28 cellular contexts compared by ENCODE assay signal in genomic region chr2:22579341-22579740, GRCh38.
"Had no signal": no experiment of that assay in that cellular context is flagged by ENCODE, and none has a peak within 500 bp of the region (broad histone marks: within the 10 kb centered on the region; RNA-seq: fewer than 3 reads in every experiment).

No MANE protein-coding gene starts in this region.

- H3K4me3 ChIP-seq: PC-9, SK-N-MC had no signal

- H3K4me1 Mint-ChIP-seq: activated naive CD4-positive, alpha-beta T cell treated with anti-CD3 and anti-CD28 coated beads, Interleukin-2, amount 10 ng/mL, durations not matched to agents 7 days and 5 days; activated naive CD8-positive, alpha-beta T cell treated with anti-CD3 and anti-CD28 coated beads, Interleukin-2, amount 50 U/mL, for 24 hours had no signal

- H3K27ac Mint-ChIP-seq: activated CD4-positive, alpha-beta memory T cell treated with anti-CD3 and anti-CD28 coated beads for 36 hours; activated naive CD4-positive, alpha-beta T cell treated with anti-CD3 and anti-CD28 coated beads, Interleukin-2, amount 10 ng/mL, durations not matched to agents 7 days and 5 days; activated naive CD8-positive, alpha-beta T cell; activated naive CD8-positive, alpha-beta T cell treated with anti-CD3 and anti-CD28 coated beads, Interleukin-2, amount 50 U/mL, for 24 hours; brain had no signal

- DNase-seq: activated CD4-positive, alpha-beta memory T cell treated with anti-CD3 and anti-CD28 coated beads for 36 hours; activated CD4-positive, alpha-beta T cell treated with anti-CD3 and anti-CD28 coated beads for 4 hours; activated CD4-positive, alpha-beta T cell treated with anti-CD3 and anti-CD28 coated beads, Interleukin-2, amount 50 U/mL, for 1 hour; activated CD8-positive, alpha-beta memory T cell treated with anti-CD3 and anti-CD28 coated beads, Interleukin-2, amount 50 U/mL, for 4 hours; activated effector memory CD4-positive, alpha-beta T cell treated with Interleukin-2 at 50 U/mL for 16 hours; activated naive CD4-positive, alpha-beta T cell treated with anti-CD3 and anti-CD28 coated beads, Interleukin-2, amount 10 ng/mL, durations not matched to agents 7 days and 5 days; activated naive CD8-positive, alpha-beta T cell treated with anti-CD3 and anti-CD28 coated beads, Interleukin-2, amount 50 U/mL, for 24 hours; activated T-cell treated with anti-CD3 and anti-CD28 coated beads, Interleukin-2, amount 50 U/mL, for 48 hours; caudate nucleus; Kasumi-1; KG1; MM.1S; NCI-H1092 treated with DMSO at 0.1 percent for 48 hours; NCI-H1417; NCI-H146; NCI-H187; NCI-H2081; NCI-H2171 treated with DMSO at 0.1 percent for 48 hours; NCI-H226; NCI-H446 treated with DMSO at 0.1 percent for 48 hours; NCI-H69; PC-9; Right ventricle myocardium superior; T1000 had no signal

- ATAC-seq: activated CD4-positive, CD25-positive, alpha-beta regulatory T cell treated with anti-CD3 and anti-CD28 coated beads, Interleukin-2, amount 50 U/mL, for 24 hours; activated naive CD8-positive, alpha-beta T cell treated with anti-CD3 and anti-CD28 coated beads, Interleukin-2, amount 50 U/mL, for 24 hours had no signal

- H3K36me3 Mint-ChIP-seq: activated CD4-positive, alpha-beta memory T cell treated with anti-CD3 and anti-CD28 coated beads for 36 hours; activated naive CD8-positive, alpha-beta T cell had no signal

- H3K27ac ChIP-seq: PC-9, SK-N-MC had no signal

- H3K4me3 Mint-ChIP-seq: activated CD4-positive, alpha-beta memory T cell treated with anti-CD3 and anti-CD28 coated beads for 36 hours; activated naive CD4-positive, alpha-beta T cell treated with anti-CD3 and anti-CD28 coated beads, Interleukin-2, amount 10 ng/mL, durations not matched to agents 7 days and 5 days; activated naive CD8-positive, alpha-beta T cell; activated naive CD8-positive, alpha-beta T cell treated with anti-CD3 and anti-CD28 coated beads, Interleukin-2, amount 50 U/mL, for 24 hours; brain had no signal

- H3K27me3 Mint-ChIP-seq: activated CD4-positive, alpha-beta memory T cell treated with anti-CD3 and anti-CD28 coated beads for 36 hours; activated naive CD4-positive, alpha-beta T cell treated with anti-CD3 and anti-CD28 coated beads, Interleukin-2, amount 10 ng/mL, durations not matched to agents 7 days and 5 days; activated naive CD8-positive, alpha-beta T cell; activated naive CD8-positive, alpha-beta T cell treated with anti-CD3 and anti-CD28 coated beads, Interleukin-2, amount 50 U/mL, for 24 hours had no signal
